In the genomic region with DNA sequence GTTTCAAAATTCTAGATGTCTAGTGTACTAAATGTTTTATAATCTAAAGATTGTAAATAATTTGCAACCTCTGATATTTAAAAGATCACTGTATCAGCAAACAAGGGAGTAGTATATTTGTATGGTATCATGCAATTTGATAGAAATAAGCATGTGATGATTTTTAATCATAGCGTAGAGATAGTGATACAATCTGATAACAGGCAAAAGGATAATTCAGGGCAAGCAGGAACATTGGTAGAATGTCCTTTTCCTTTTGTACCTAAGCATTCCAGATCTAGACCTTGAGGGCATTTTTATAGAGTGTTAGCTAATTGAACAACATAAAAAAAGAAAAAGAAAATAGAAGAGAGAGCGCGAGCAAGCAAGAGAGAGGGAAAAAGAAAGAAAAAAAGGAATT, we compare ENCODE assay signal across 16 cellular contexts. TPM values are rescaled to one million over a fixed set of nuclear protein-coding genes. Genes with fewer than 3 reads are reported as not detected.
"Had no signal": no experiment of that assay in that cellular context is flagged by ENCODE, and none has a peak within 500 bp of the region (broad histone marks: within the 10 kb centered on the region; RNA-seq: fewer than 3 reads in every experiment).

No MANE protein-coding gene starts in this region.

- H3K27ac ChIP-seq: brain microvascular endothelial cell, heart right ventricle, pancreas, upper lobe of right lung had no signal

- H3K27ac Mint-ChIP-seq: activated CD8-positive, alpha-beta memory T cell treated with anti-CD3 and anti-CD28 coated beads, Interleukin-2, amount 10 ng/mL, durations not matched to agents 7 days and 5 days; activated naive CD8-positive, alpha-beta T cell; activated T-cell treated with anti-CD3 and anti-CD28 coated beads, Interleukin-2, amount 50 U/mL, for 24 hours; stimulated activated memory B cell treated with anti-CD40 and anti-IgM and Interleukin-4, amounts not matched to agents 10 μg/mL and 1 μg/mL and 100 μg/mL, for 72 hours; T-helper 2 cell treated with Interferon-gamma antibody and Interleukin-4, amounts not matched to agents 5 μg/mL and 100 μg/mL, for 36 hours had no signal

- H3K4me1 Mint-ChIP-seq: neural crest cell had no signal

- H3K9me3 Mint-ChIP-seq: activated T-cell treated with anti-CD3 and anti-CD28 coated beads, Interleukin-2, amount 50 U/mL, for 24 hours; stimulated activated memory B cell treated with anti-CD40 and anti-IgM and Interleukin-4, amounts not matched to agents 10 μg/mL and 1 μg/mL and 100 μg/mL, for 72 hours; T-helper 2 cell treated with Interferon-gamma antibody and Interleukin-4, amounts not matched to agents 5 μg/mL and 100 μg/mL, for 36 hours had no signal

- H3K4me3 ChIP-seq: pancreas, smooth muscle cell, upper lobe of right lung had no signal

- H3K27me3 ChIP-seq: brain microvascular endothelial cell, heart right ventricle, pancreas, upper lobe of right lung had no signal

- DNase-seq: activated CD4-positive, alpha-beta T cell treated with anti-CD3 and anti-CD28 coated beads for 1 hour; activated CD4-positive, alpha-beta T cell treated with anti-CD3 and anti-CD28 coated beads, Interleukin-2, amount 50 U/mL, for 48 hours; activated CD8-positive, alpha-beta memory T cell treated with anti-CD3 and anti-CD28 coated beads, Interleukin-2, amount 10 ng/mL, durations not matched to agents 7 days and 5 days; activated effector memory CD4-positive, alpha-beta T cell treated with Interleukin-2 at 50 U/mL for 16 hours; activated T-cell treated with anti-CD3 and anti-CD28 coated beads, Interleukin-2, amount 50 U/mL, for 24 hours; brain microvascular endothelial cell; heart right ventricle; pancreas; SW 1271; upper lobe of right lung had no signal

- H3K36me3 Mint-ChIP-seq: activated CD8-positive, alpha-beta memory T cell treated with anti-CD3 and anti-CD28 coated beads, Interleukin-2, amount 10 ng/mL, durations not matched to agents 7 days and 5 days; activated naive CD8-positive, alpha-beta T cell; stimulated activated memory B cell treated with anti-CD40 and anti-IgM and Interleukin-4, amounts not matched to agents 10 μg/mL and 1 μg/mL and 100 μg/mL, for 72 hours had no signal

- H3K4me3 Mint-ChIP-seq: activated CD8-positive, alpha-beta memory T cell treated with anti-CD3 and anti-CD28 coated beads, Interleukin-2, amount 10 ng/mL, durations not matched to agents 7 days and 5 days; activated naive CD8-positive, alpha-beta T cell; activated T-cell treated with anti-CD3 and anti-CD28 coated beads, Interleukin-2, amount 50 U/mL, for 24 hours; stimulated activated memory B cell treated with anti-CD40 and anti-IgM and Interleukin-4, amounts not matched to agents 10 μg/mL and 1 μg/mL and 100 μg/mL, for 72 hours; T-helper 2 cell treated with Interferon-gamma antibody and Interleukin-4, amounts not matched to agents 5 μg/mL and 100 μg/mL, for 36 hours had no signal

- H3K4me2 ChIP-seq: smooth muscle cell had no signal

- H3K36me3 ChIP-seq: brain microvascular endothelial cell, heart right ventricle, pancreas, upper lobe of right lung had no signal

- H3K9me3 ChIP-seq: heart right ventricle, pancreas, upper lobe of right lung had no signal

- H3K4me1 ChIP-seq: pancreas, upper lobe of right lung had no signal

RNA-seq across cellular contexts. Expression of a gene that starts 1.4 kb away (rescaled TPM):
- total RNA-seq: endothelial cell of umbilical vein had no signal
- polyA plus RNA-seq: endothelial cell of umbilical vein had no signal
